ENCODE assay signal across 8 cellular contexts in genomic region chr2:241559489-241560180, GRCh38. TPM values are rescaled to one million over a fixed set of nuclear protein-coding genes. Genes with fewer than 3 reads are reported as not detected.
DNase-seq lines count a peak whose midpoint lies in the region; ATAC-seq lines count a peak whose summit lies in the region.

No MANE protein-coding gene starts in this region.

- H3K4me1 Mint-ChIP-seq in stimulated activated effector memory CD8-positive, alpha-beta T cell treated with anti-CD3 and anti-CD28 coated beads, Interleukin-12 subunit alpha, Interleukin-12 subunit beta, amount 100 ng/mL, for 72 hours: no peaks in the 10 kb centered on the region

- H2AFZ ChIP-seq in Karpas-422 (ENCODE audit: low read length): no peak overlapping the region

- no peak overlapping the region for H3K9ac ChIP-seq in Karpas-422 (ENCODE audit: low read length)

- H3K4me3 Mint-ChIP-seq in stimulated activated effector memory CD8-positive, alpha-beta T cell treated with anti-CD3 and anti-CD28 coated beads, Interleukin-12 subunit alpha, Interleukin-12 subunit beta, amount 100 ng/mL, for 72 hours: peak overlapping the region; percentile 51

- H3K36me3 Mint-ChIP-seq in stimulated activated effector memory CD8-positive, alpha-beta T cell treated with anti-CD3 and anti-CD28 coated beads, Interleukin-12 subunit alpha, Interleukin-12 subunit beta, amount 100 ng/mL, for 72 hours: no peaks in the 10 kb centered on the region

- H3K9me2 ChIP-seq in Karpas-422 (replicated peaks; ENCODE audit: insufficient read depth, low read length): no peaks in the 10 kb centered on the region

- ATAC-seq in stimulated activated effector memory CD8-positive, alpha-beta T cell treated with anti-CD3 and anti-CD28 coated beads, Interleukin-12 subunit alpha, Interleukin-12 subunit beta, amount 100 ng/mL, for 72 hours: peak; percentile 43
- ATAC-seq in HG02840 (IDR thresholded peaks at IDR 0.05; ENCODE audit: low FRiP score, unreplicated experiment) (no peak), GM19328 (IDR thresholded peaks at IDR 0.05; ENCODE audit: unreplicated experiment) (no peak)

- H3K4me1 ChIP-seq in Karpas-422 (ENCODE audit: low read length): peaks cover 2% of the 10 kb centered on the region; the same call in 1 of the 2 replicates

- no peaks in the 10 kb centered on the region for H3K27me3 ChIP-seq in Karpas-422 (ENCODE audit: low read length)

- no peaks in the 10 kb centered on the region for H3K36me3 ChIP-seq in Karpas-422 (ENCODE audit: insufficient read depth, low read length)

- H3K27ac ChIP-seq in Karpas-422 (ENCODE audit: low read length): no peak overlapping the region

- no peak overlapping the region for H3K4me3 ChIP-seq in Karpas-422 (ENCODE audit: low read length)

- H3K4me2 ChIP-seq in Karpas-422 (ENCODE audit: low read depth, low read length, poor library complexity, severe bottlenecking): no peak overlapping the region

- no peak overlapping the region for H3K27ac Mint-ChIP-seq in stimulated activated effector memory CD8-positive, alpha-beta T cell treated with anti-CD3 and anti-CD28 coated beads, Interleukin-12 subunit alpha, Interleukin-12 subunit beta, amount 100 ng/mL, for 72 hours

- H3K9me3 Mint-ChIP-seq in stimulated activated effector memory CD8-positive, alpha-beta T cell treated with anti-CD3 and anti-CD28 coated beads, Interleukin-12 subunit alpha, Interleukin-12 subunit beta, amount 100 ng/mL, for 72 hours: no peaks in the 10 kb centered on the region

- no peaks in the 10 kb centered on the region for H3K9me3 ChIP-seq in Karpas-422 (ENCODE audit: low read length)

- H4K20me1 ChIP-seq in Karpas-422 (ENCODE audit: insufficient read depth, low read depth, low read length): no peaks in the 10 kb centered on the region

- no peaks in the 10 kb centered on the region for H3K79me2 ChIP-seq in Karpas-422 (ENCODE audit: low read length)

- DNase-seq in ELF-1 (ENCODE audit: low read depth, low spot score) (peak; percentile 62), NCI-H748 (lab: John Stamatoyannopoulos, UW; ENCODE audit: unreplicated experiment) (peak; percentile 58), dedifferentiated amniotic fluid mesenchymal stem cell (ENCODE audit: extremely low spot score) (peak; percentile 14), left kidney (ENCODE audit: low read depth, low spot score) (peak; percentile 82), Karpas-422 (no peak)
- no peak for DNase-seq in stimulated activated effector memory CD8-positive, alpha-beta T cell treated with anti-CD3 and anti-CD28 coated beads, Interleukin-12 subunit alpha, Interleukin-12 subunit beta, amount 100 ng/mL, for 72 hours (ENCODE audit: low spot score in 2 of 2)

RNA-seq across cellular contexts. Expression of gene BOK, which starts 1.1 kb away (rescaled TPM):
- total RNA-seq in Karpas-422 (2014; rRNA removed; shearing (Covaris generic); ENCODE audit: low replicate concordance): not detected in 2 replicates

RNA-seq across cellular contexts. Expression of gene STK25, which starts 51.3 kb away (rescaled TPM):
- 79.5 and 152 TPM in 2 replicates for total RNA-seq in Karpas-422 (2014; rRNA removed; shearing (Covaris generic); ENCODE audit: low replicate concordance)

Comparison
In these comparisons a context has a peak if more than half of its experiments do, and no peak if none do; other contexts are left out.
1. DNase-seq: peak in ELF-1 (single experiment), NCI-H748 (single experiment), dedifferentiated amniotic fluid mesenchymal stem cell (single experiment) and left kidney (single experiment); none in stimulated activated effector memory CD8-positive, alpha-beta T cell treated with anti-CD3 and anti-CD28 coated beads, Interleukin-12 subunit alpha, Interleukin-12 subunit beta, amount 100 ng/mL, for 72 hours (0 of 2) and Karpas-422 (single experiment).